ENCODE assay signal across 1 cellular context in the genomic region with DNA sequence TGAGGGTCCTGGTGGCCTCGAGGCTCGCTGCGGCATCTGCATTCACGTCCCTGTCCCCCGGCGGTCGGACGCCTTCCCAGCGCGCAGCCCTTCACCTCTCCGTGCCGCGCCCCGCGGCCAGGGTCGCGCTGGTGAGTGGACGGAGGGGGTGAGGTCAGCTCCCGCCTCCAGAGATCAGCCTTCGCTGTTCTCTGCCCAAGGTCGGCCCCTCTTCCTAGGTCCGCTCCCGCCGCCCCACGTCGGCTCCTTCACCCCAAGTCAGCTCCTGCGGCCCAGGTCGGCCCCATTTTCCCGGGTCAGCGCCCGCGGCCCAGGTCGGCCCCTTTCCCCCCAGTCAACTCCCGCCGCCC.
TF ChIP-seq lines count a peak whose summit lies in the region.

No MANE protein-coding gene starts in this region.

TF ChIP-seq in K562, 482 proteins besides CTCF, POLR2A, EP300 and RAD21 (continued from another document):
- TF ChIP-seq YY1 (IDR thresholded peaks at IDR 0.05; ENCODE audit: borderline replicate concordance in 1 of 3, control insufficient read depth in 1 of 3, extremely low read depth in 1 of 3, insufficient read depth in 3 of 3, insufficient read length in 1 of 3, insufficient replicate concordance in 2 of 3, low read depth in 1 of 3, low read length in 2 of 3) = peak in 1 of 3 experiments; percentile 56
TF ChIP-seq in K562: peak in this region for 2; not testable (repeated sequence) for 480.
